9 cellular contexts compared by ENCODE assay signal in the genomic region with DNA sequence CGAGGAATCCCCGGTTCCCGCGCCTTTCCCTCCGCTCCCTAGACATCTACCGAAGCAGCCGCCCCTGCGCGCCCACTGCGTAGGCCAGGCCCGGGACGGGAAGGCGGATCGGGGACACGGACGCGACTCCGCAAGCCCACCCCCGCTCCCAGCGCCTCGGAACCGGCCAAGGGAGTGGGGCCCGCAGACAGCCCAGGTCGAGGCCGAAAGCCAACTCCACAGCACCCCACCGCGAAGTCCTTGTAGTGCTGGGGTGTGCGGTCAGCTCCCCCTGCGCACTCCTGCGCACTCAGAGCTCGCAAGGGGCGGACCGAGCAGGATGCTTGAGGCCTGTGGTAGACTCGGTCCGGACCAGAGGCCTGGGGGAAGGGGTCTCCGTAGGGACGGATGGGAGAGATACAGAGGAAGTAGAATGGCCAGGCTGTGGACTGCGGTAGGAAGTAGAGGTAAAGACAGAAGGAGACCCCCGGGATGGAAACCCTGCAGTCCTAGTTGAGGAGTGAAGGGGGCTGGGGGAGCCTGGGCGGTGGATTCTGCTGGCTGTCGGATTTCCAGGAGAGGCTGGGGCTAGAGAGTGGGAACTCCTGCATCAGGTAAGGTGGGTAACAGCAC. TPM values are rescaled to one million over a fixed set of nuclear protein-coding genes. Genes with fewer than 3 reads are reported as not detected.
A peak's percentile ranks its signal among the peaks of the same experiment; 100 is the strongest.
DNase-seq lines count a peak whose midpoint lies in the region; ATAC-seq and TF ChIP-seq lines count a peak whose summit lies in the region.
"Had no signal": no experiment of that assay in that cellular context is flagged by ENCODE, and none has a peak within 500 bp of the region (broad histone marks: within the 10 kb centered on the region; RNA-seq: fewer than 3 reads in every experiment).

No MANE protein-coding gene starts in this region.

- H3K4me1 ChIP-seq in BE2C: no peaks in the 10 kb centered on the region
- peaks cover 47% of the 10 kb centered on the region for H3K4me1 ChIP-seq in left ventricle myocardium inferior
- H3K4me1 ChIP-seq in ovary (ENCODE audit: insufficient read depth): peaks cover 15% of the 10 kb centered on the region

- no peak for TF ChIP-seq EP300 in ovary (IDR thresholded peaks at IDR 0.05)

- peak overlapping the region; percentile 35 for H3K4me3 ChIP-seq in BE2C (ENCODE audit: low read depth, low read length)
- H3K4me3 ChIP-seq in WI38 (ENCODE audit: low read depth, low read length): peak overlapping the region; percentile 84
- peak overlapping the region; percentile 81 for H3K4me3 ChIP-seq in left ventricle myocardium inferior
- H3K4me3 ChIP-seq in ovary: peak overlapping the region; percentile 81

- H3K36me3 ChIP-seq in BE2C: no peaks in the 10 kb centered on the region; the same call in none of the 2 replicates
- peaks cover 11% of the 10 kb centered on the region for H3K36me3 ChIP-seq in left ventricle myocardium inferior
- H3K36me3 ChIP-seq in ovary: no peaks in the 10 kb centered on the region

- H3K27ac ChIP-seq in left ventricle myocardium inferior (replicated peaks) (peak overlapping the region; percentile 90), ovary (peak overlapping the region; percentile 91 to 93)

- intact Hi-C loops in left ventricle myocardium inferior (cut with micrococcal nuclease) (no loop called here), ovary (cut with DNase I) (no loop called here)

- no peaks in the 10 kb centered on the region for H3K9me3 ChIP-seq in BE2C
- no peaks in the 10 kb centered on the region for H3K9me3 ChIP-seq in left ventricle myocardium inferior (replicated peaks)
- H3K9me3 ChIP-seq in ovary: no peaks in the 10 kb centered on the region

- TF ChIP-seq CTCF in BE2C (IDR thresholded peaks at IDR 0.05; ENCODE audit: low read depth, low read length): no peak
- TF ChIP-seq CTCF in WI38 (IDR thresholded peaks at IDR 0.05; ENCODE audit: low read depth, low read length): no peak
- no peak for TF ChIP-seq CTCF in left ventricle myocardium inferior (IDR thresholded peaks at IDR 0.05; ENCODE audit: borderline replicate concordance)
- TF ChIP-seq CTCF in ovary (IDR thresholded peaks at IDR 0.05): no peak

- ATAC-seq in HG02852 (IDR thresholded peaks at IDR 0.05; ENCODE audit: unreplicated experiment): no peak

- DNase-seq in BE2C (no peak), left ventricle myocardium inferior (no peak), ovary (peak in 3 of 5 donors; percentile 59 to 78 (median 63)), T-helper 9 cell (no peak), NCI-H774 (lab: John Stamatoyannopoulos, UW) (no peak)
- no peak for DNase-seq in activated CD4-positive, alpha-beta T cell treated with anti-CD3 and anti-CD28 coated beads, Interleukin-2, amount 50 U/mL, for 1 hour
- DNase-seq: SHP77 treated with DMSO at 0.1 percent for 48 hours had no signal

- 1 to 5% (median 2%) methylated on average over 19 to 41 of the region's 41 CpGs for WGBS in ovary, 3 donors

- H3K27me3 ChIP-seq in BE2C (peaks cover 18% of the 10 kb centered on the region), left ventricle myocardium inferior (ENCODE audit: low read depth) (peaks cover 33% of the 10 kb centered on the region), ovary (no peaks in the 10 kb centered on the region)

- peak; percentile 13 for TF ChIP-seq POLR2A in ovary (IDR thresholded peaks at IDR 0.05)

RNA-seq across cellular contexts. Expression of a gene that starts 0.5 kb away (rescaled TPM):
- 29.1 TPM for polyA plus RNA-seq in BE2C (2012; ENCODE audit: insufficient read depth, insufficient read length, low read depth)
- total RNA-seq in left ventricle myocardium inferior (3.1 TPM), ovary (10 to 100 TPM; 16.5 to 44.6 (median 30.0) TPM)
- 10 to 100 TPM in 1 of 2 donors, 1 to 10 TPM in 1; 2.1 to 14.1 TPM for polyA plus RNA-seq in ovary

RNA-seq across cellular contexts. Expression of a gene that starts 44.2 kb away (rescaled TPM):
- polyA plus RNA-seq in BE2C (2012; ENCODE audit: insufficient read depth, insufficient read length, low read depth): 43.2 TPM
- 5.0 TPM for total RNA-seq in left ventricle myocardium inferior
- 10 to 100 TPM in 5 of 7 donors, 1 to 10 TPM in 2; 6.9 to 16.8 (median 12.8) TPM for total RNA-seq in ovary
- polyA plus RNA-seq in ovary: 1 to 10 TPM; 6.1 to 7.4 TPM

RNA-seq across cellular contexts. Expression of a gene that starts 57.4 kb away (rescaled TPM):
- 41.4 TPM for polyA plus RNA-seq in BE2C (2012; ENCODE audit: insufficient read depth, insufficient read length, low read depth)
- 16.1 TPM for total RNA-seq in left ventricle myocardium inferior
- 10 to 100 TPM; 24.6 to 42.9 (median 28.7) TPM for total RNA-seq in ovary
- polyA plus RNA-seq in ovary: 10 to 100 TPM; 26.9 to 30.7 TPM

Comparison
In these comparisons a context has a peak if more than half of its experiments do, and no peak if none do; other contexts are left out.
1. DNase-seq: peak in ovary (3 of 5); none in BE2C (single experiment), left ventricle myocardium inferior (single experiment), T-helper 9 cell (single experiment), activated CD4-positive, alpha-beta T cell treated with anti-CD3 and anti-CD28 coated beads, Interleukin-2, amount 50 U/mL, for 1 hour (single experiment) and NCI-H774 (single experiment).
2. Peak in every context shown above with its lines, with median percentiles within 50 percentile points of each other: H3K4me3 ChIP-seq.